Comparison of ENCODE assay signal across 9 cellular contexts in genomic region chr15:40407343-40407990, GRCh38. TPM values are rescaled to one million over a fixed set of nuclear protein-coding genes. Genes with fewer than 3 reads are reported as not detected.
DNase-seq lines count a peak whose midpoint lies in the region; ATAC-seq and TF ChIP-seq lines count a peak whose summit lies in the region.
"Had no signal": no experiment of that assay in that cellular context is flagged by ENCODE, and none has a peak within 500 bp of the region (broad histone marks: within the 10 kb centered on the region; RNA-seq: fewer than 3 reads in every experiment).

No MANE protein-coding gene starts in this region.

- no peak for TF ChIP-seq CTCF in omental fat pad (IDR thresholded peaks at IDR 0.05)
- no peak for TF ChIP-seq CTCF in foreskin fibroblast (IDR thresholded peaks at IDR 0.05; ENCODE audit: low read depth, low read length)

- no peak overlapping the region for H3K27ac ChIP-seq in CD8-positive, alpha-beta memory T cell (ENCODE audit: low read depth, low read length)
- peak overlapping the region; percentile 3 for H3K27ac ChIP-seq in cingulate gyrus (ENCODE audit: low read depth, low read length)

- peaks cover 6 to 57% (median 14%) of the 10 kb centered on the region in 3 donors for H3K36me3 Mint-ChIP-seq in CD8-positive, alpha-beta memory T cell

- no peaks in the 10 kb centered on the region for H3K9me3 ChIP-seq in CD8-positive, alpha-beta memory T cell (ENCODE audit: low read length)

- POLR2A ChIA-PET in CD8-positive, alpha-beta memory T cell (lab: Charles Lee) = no interaction called here

- H3K4me1 Mint-ChIP-seq in CD8-positive, alpha-beta memory T cell = peaks cover 33 to 54% (median 45%) of the 10 kb centered on the region in 3 donors

- peaks cover 24% of the 10 kb centered on the region for H3K4me1 ChIP-seq in CD8-positive, alpha-beta memory T cell (ENCODE audit: insufficient read depth, low read length)

- no peak overlapping the region for H3K4me3 ChIP-seq in CD8-positive, alpha-beta memory T cell (ENCODE audit: low read length)
- no peak overlapping the region for H3K4me3 ChIP-seq in foreskin fibroblast (ENCODE audit: low read depth in 1 of 2, low read length in 2 of 2)

- H3K27me3 ChIP-seq in CD8-positive, alpha-beta memory T cell (ENCODE audit: insufficient read depth, low read length, poor library complexity, severe bottlenecking) = no peaks in the 10 kb centered on the region

- H3K27ac Mint-ChIP-seq in CD8-positive, alpha-beta memory T cell = peak overlapping the region; percentile 11 to 75 (median 54)

- ATAC-seq in GM19438 (IDR thresholded peaks at IDR 0.05; ENCODE audit: low read depth, unreplicated experiment) (peak; percentile 46), HG03439 (IDR thresholded peaks at IDR 0.05; ENCODE audit: unreplicated experiment) (peak; percentile 40), omental fat pad (ENCODE audit: low FRiP score) (no peak)

- peak overlapping the region; percentile 53 to 85 (median 66) for H3K4me3 Mint-ChIP-seq in CD8-positive, alpha-beta memory T cell

- no peaks in the 10 kb centered on the region for H3K9me3 Mint-ChIP-seq in CD8-positive, alpha-beta memory T cell

- CTCF ChIA-PET in CD8-positive, alpha-beta memory T cell (lab: Charles Lee) = interaction anchor here (0.8 to 5.8 kb wide), 9 partner anchors 9 to 133 kb away, joined by 3 to 32 read pairs (median 4); partner anchors contain the start of gene KNSTRN

- H3K36me3 ChIP-seq in CD8-positive, alpha-beta memory T cell (ENCODE audit: insufficient read depth, low read length) = peaks cover 18% of the 10 kb centered on the region

- H3K27me3 Mint-ChIP-seq in CD8-positive, alpha-beta memory T cell = no peaks in the 10 kb centered on the region

- DNase-seq in CD8-positive, alpha-beta memory T cell = no peak
- DNase-seq in omental fat pad (ENCODE audit: low spot score) (no peak), foreskin fibroblast (no peak), nucleus accumbens (lab: John Stamatoyannopoulos, UW) (no peak)
- no peak for DNase-seq in activated CD8-positive, alpha-beta memory T cell treated with anti-CD3 and anti-CD28 coated beads, Interleukin-2, amount 50 U/mL, for 48 hours

RNA-seq across cellular contexts. Expression of gene IVD, which starts 1.9 kb away (rescaled TPM):
- total RNA-seq in CD8-positive, alpha-beta memory T cell = 10 to 100 TPM; 68.5 to 80.1 TPM
- polyA plus RNA-seq in CD8-positive, alpha-beta memory T cell = 56.0 TPM
- 10 to 100 TPM; 45.0 to 63.5 (median 54.2) TPM for total RNA-seq in omental fat pad

RNA-seq across cellular contexts. Expression of gene KNSTRN, which starts 24.9 kb away (rescaled TPM):
- 10 to 100 TPM; 42.8 to 49.9 TPM for total RNA-seq in CD8-positive, alpha-beta memory T cell
- 3.6 TPM for polyA plus RNA-seq in CD8-positive, alpha-beta memory T cell
- total RNA-seq in omental fat pad = 10 to 100 TPM in 2 of 4 donors, 1 to 10 TPM in 2; 5.8 to 16.0 (median 11.9) TPM

RNA-seq across cellular contexts. Expression of gene BAHD1, which starts 33.3 kb away (rescaled TPM):
- 10 to 100 TPM; 23.6 to 24.9 TPM for total RNA-seq in CD8-positive, alpha-beta memory T cell
- 4.1 TPM for polyA plus RNA-seq in CD8-positive, alpha-beta memory T cell
- total RNA-seq in omental fat pad = 10 to 100 TPM in 3 of 4 donors, 1 to 10 TPM in 1; 9.7 to 17.4 (median 11.4) TPM

RNA-seq across cellular contexts. Expression of gene DISP2, which starts 49.4 kb away (rescaled TPM):
- 1 to 10 TPM in 1 of 2 experiments, under 1 TPM in 1; 0.18 to 1.1 TPM for total RNA-seq in CD8-positive, alpha-beta memory T cell
- polyA plus RNA-seq in CD8-positive, alpha-beta memory T cell = 1.1 TPM
- 1 to 10 TPM in 1 of 4 donors, under 1 TPM in 3; under 0.01 to 1.1 (median 0.12) TPM for total RNA-seq in omental fat pad

RNA-seq across cellular contexts. Expression of gene PHGR1, which starts 56.6 kb away (rescaled TPM):
- total RNA-seq in CD8-positive, alpha-beta memory T cell = not detected
- polyA plus RNA-seq in CD8-positive, alpha-beta memory T cell = not detected
- not detected for total RNA-seq in omental fat pad
- total RNA-seq: renal cortical epithelial cell had no signal
